In the genomic region with DNA sequence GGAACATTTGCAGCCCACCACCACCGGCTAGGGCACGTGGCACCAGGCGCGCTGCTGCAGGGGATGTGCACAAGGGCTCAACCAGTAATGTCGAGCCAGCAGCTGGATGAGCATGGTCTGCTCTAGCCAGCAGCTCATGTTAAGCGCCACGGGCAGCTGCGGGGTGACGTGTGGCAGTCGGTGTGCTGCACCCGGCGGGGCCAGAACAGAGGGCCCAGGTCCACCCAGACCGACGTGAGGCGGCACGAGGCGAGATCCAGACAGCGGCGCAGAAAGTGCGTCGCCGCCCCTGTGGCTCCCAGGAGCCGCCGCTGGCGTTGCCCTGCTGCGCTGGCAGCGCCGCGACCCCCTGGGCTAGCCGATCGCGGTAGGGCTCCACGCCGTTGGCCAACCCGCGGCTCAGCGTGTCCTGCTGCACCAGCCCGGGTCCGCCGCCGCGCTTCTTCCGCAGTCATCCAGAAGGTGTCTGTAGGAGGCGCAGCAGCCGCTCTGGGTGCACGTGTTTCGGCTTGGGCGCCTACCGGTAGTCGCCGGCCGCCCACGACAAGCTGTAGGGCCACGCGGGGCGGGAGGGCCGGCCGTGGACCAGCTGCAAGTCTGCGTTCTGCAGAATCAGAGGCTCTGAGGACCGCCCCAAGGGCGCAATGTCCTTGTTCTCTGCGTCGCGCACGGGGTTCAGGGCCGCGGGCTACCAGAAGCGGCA, we compare ENCODE assay signal across 8 cellular contexts. TPM values are rescaled to one million over a fixed set of nuclear protein-coding genes. Genes with fewer than 3 reads are reported as not detected.
DNase-seq lines count a peak whose midpoint lies in the region; ATAC-seq and TF ChIP-seq lines count a peak whose summit lies in the region.

No MANE protein-coding gene starts in this region.

- H3K36me3 ChIP-seq in mucosa of rectum (ENCODE audit: control insufficient read depth in 2 of 2, insufficient read depth in 2 of 2, low read length in 2 of 2): no peaks in the 10 kb centered on the region

- POLR2A ChIA-PET in AG04450 (lab: Yijun Ruan, JAX): interaction anchor here (0.6 to 2.0 kb wide), 6 partner anchors 11 to 110 kb away, joined by 3 to 15 read pairs (median 6); partner anchors contain the start of genes ANKRD54 and GCAT

- H3K27me3 ChIP-seq in AG04450 (ENCODE audit: control insufficient read depth, insufficient read depth, low read length): peaks cover 17% of the 10 kb centered on the region
- H3K27me3 ChIP-seq in mucosa of rectum (ENCODE audit: control insufficient read depth in 2 of 2, insufficient read depth in 2 of 2, low read length in 2 of 2): peaks cover 3 to 6% of the 10 kb centered on the region in 2 donors

- H3K9me3 ChIP-seq in AG04450 (ENCODE audit: control insufficient read depth, insufficient read depth, low read length) (no peaks in the 10 kb centered on the region; the same call in 1 of the 2 replicates), mucosa of rectum (ENCODE audit: control insufficient read depth in 2 of 2, low read length in 2 of 2) (no peaks in the 10 kb centered on the region)

- H3K9me3 Mint-ChIP-seq in effector memory CD8-positive, alpha-beta T cell: no peaks in the 10 kb centered on the region

- H3K9ac ChIP-seq in mucosa of rectum (ENCODE audit: low read depth in 1 of 2, low read length in 2 of 2): peak overlapping the region in 1 of 2 donors; percentile 52

- TF ChIP-seq CTCF in AG04450 (IDR thresholded peaks at IDR 0.05; ENCODE audit: low read depth, low read length): peak; percentile 41

- peaks cover 18 to 70% of the 10 kb centered on the region in 2 donors for H3K27me3 Mint-ChIP-seq in effector memory CD8-positive, alpha-beta T cell

- H3K27ac Mint-ChIP-seq in effector memory CD8-positive, alpha-beta T cell: peak overlapping the region in 1 of 2 donors; percentile 28

- CTCF ChIA-PET in AG04450 (lab: Charles Lee): interaction anchor here (0.6 to 7.0 kb wide), 18 partner anchors 9 to 212 kb away, joined by 3 to 133 read pairs (median 8); partner anchors contain the start of gene GCAT

- H3K4me1 ChIP-seq in mucosa of rectum (ENCODE audit: control insufficient read depth in 2 of 2, insufficient read depth in 2 of 2, low read length in 2 of 2): peaks cover 14% of the 10 kb centered on the region in 2 donors

- peak; percentile 48 for ATAC-seq in HG03280 (IDR thresholded peaks at IDR 0.05; ENCODE audit: unreplicated experiment)
- ATAC-seq in effector memory CD8-positive, alpha-beta T cell (replicated peaks): peak; percentile 76
- ATAC-seq in GM19324 (IDR thresholded peaks at IDR 0.05; ENCODE audit: low FRiP score, unreplicated experiment): no peak

- H3K36me3 Mint-ChIP-seq in effector memory CD8-positive, alpha-beta T cell (ENCODE audit: insufficient read depth): peaks cover 3% of the 10 kb centered on the region

- H3K4me1 Mint-ChIP-seq in effector memory CD8-positive, alpha-beta T cell (ENCODE audit: low read depth in 2 of 2): peaks cover 0 to 10% of the 10 kb centered on the region in 2 donors

- H3K27ac ChIP-seq in AG04450 (ENCODE audit: low read depth, low read length): no peak overlapping the region
- no peak overlapping the region for H3K27ac ChIP-seq in mucosa of rectum (ENCODE audit: low read depth in 2 of 2, low read length in 2 of 2)

- DNase-seq in AG04450 (ENCODE audit: low read depth, low spot score) (no peak), GM19240 (ENCODE audit: insufficient read length, low spot score) (no peak)
- DNase-seq in activated CD4-positive, alpha-beta T cell treated with anti-CD3 and anti-CD28 coated beads, Interleukin-2, amount 50 U/mL, for 4 hours: peak; percentile 56 to 62
- peak; percentile 54 to 60 (median 54) for DNase-seq in effector memory CD8-positive, alpha-beta T cell
- DNase-seq in stimulated activated CD8-positive, alpha-beta memory T cell treated with anti-CD3 and anti-CD28 coated beads, Interleukin-4, amount 100 ng/mL, for 24 hours (ENCODE audit: low read depth): peak; percentile 52

- H3K4me3 ChIP-seq in AG04450 (ENCODE audit: low read depth, low read length): peak overlapping the region; percentile 32
- peak overlapping the region; percentile 51 to 62 for H3K4me3 ChIP-seq in mucosa of rectum (ENCODE audit: low read length in 2 of 2)

- peak overlapping the region; percentile 61 to 62 for H3K4me3 Mint-ChIP-seq in effector memory CD8-positive, alpha-beta T cell

RNA-seq across cellular contexts. Expression of gene GALR3, which starts 4.6 kb away (rescaled TPM):
- not detected in 2 replicates for polyA plus RNA-seq in AG04450 (2011; rRNA removed)
- polyA minus RNA-seq in AG04450 (2011; rRNA and poly(A)+ RNA removed): not detected in 2 replicates

RNA-seq across cellular contexts. Expression of gene GCAT, which starts 10.8 kb away (rescaled TPM):
- polyA plus RNA-seq in AG04450 (2011; rRNA removed): 8.9 and 13.2 TPM in 2 replicates
- polyA minus RNA-seq in AG04450 (2011; rRNA and poly(A)+ RNA removed): 7.3 and 17.3 TPM in 2 replicates

RNA-seq across cellular contexts. Expression of gene ANKRD54, which starts 25.6 kb away (rescaled TPM):
- polyA plus RNA-seq in AG04450 (2011; rRNA removed): 11.2 and 13.8 TPM in 2 replicates
- polyA minus RNA-seq in AG04450 (2011; rRNA and poly(A)+ RNA removed): 8.9 and 22.5 TPM in 2 replicates

RNA-seq across cellular contexts. Expression of gene EIF3L, which starts 30.7 kb away (rescaled TPM):
- 833 and 867 TPM in 2 replicates for polyA plus RNA-seq in AG04450 (2011; rRNA removed)
- polyA minus RNA-seq in AG04450 (2011; rRNA and poly(A)+ RNA removed): 654 and 673 TPM in 2 replicates

Comparison
In these comparisons a context has a peak if more than half of its experiments do, and no peak if none do; other contexts are left out.
1. DNase-seq: peak in activated CD4-positive, alpha-beta T cell treated with anti-CD3 and anti-CD28 coated beads, Interleukin-2, amount 50 U/mL, for 4 hours (2 of 2), effector memory CD8-positive, alpha-beta T cell (3 of 3) and stimulated activated CD8-positive, alpha-beta memory T cell treated with anti-CD3 and anti-CD28 coated beads, Interleukin-4, amount 100 ng/mL, for 24 hours (single experiment); none in AG04450 (single experiment) and GM19240 (single experiment).